In genomic region chr4:59339631-59340030, GRCh38 we compare ENCODE assay signal across 29 cellular contexts.
DNase-seq lines count a peak whose midpoint lies in the region; ATAC-seq and TF ChIP-seq lines count a peak whose summit lies in the region.
"Had no signal": no experiment of that assay in that cellular context is flagged by ENCODE, and none has a peak within 500 bp of the region (broad histone marks: within the 10 kb centered on the region; RNA-seq: fewer than 3 reads in every experiment).

No MANE protein-coding gene starts in this region.

- no peak overlapping the region for H3K4me3 Mint-ChIP-seq in endodermal cell
- H3K4me3 Mint-ChIP-seq in Caco-2 (ENCODE audit: unreplicated experiment) = no peak overlapping the region
- H3K4me3 Mint-ChIP-seq in activated T-cell treated with anti-CD3 and anti-CD28 coated beads, Interleukin-2, amount 50 U/mL, for 4 hours = no peak overlapping the region
- H3K4me3 Mint-ChIP-seq: activated naive CD8-positive, alpha-beta T cell treated with anti-CD3 and anti-CD28 coated beads, Interleukin-2, amount 10 ng/mL, durations not matched to agents 7 days and 5 days; activated T-cell treated with anti-CD3 and anti-CD28 coated beads, Interleukin-2, amount 50 U/mL, for 24 hours; B cell; CD8-positive, alpha-beta T cell; natural killer cell treated with Interleukin-12 subunit alpha and Interleukin-12 subunit beta and Interleukin-15 and Interleukin-18, amount 100 ng/mL, for 72 hours had no signal

- H3K36me3 ChIP-seq in SJCRH30 (no peaks in the 10 kb centered on the region), endodermal cell (ENCODE audit: control insufficient read depth, insufficient read depth, low read length) (no peaks in the 10 kb centered on the region), Caco-2 (ENCODE audit: control insufficient read depth, insufficient read depth, low read length) (no peaks in the 10 kb centered on the region)
- H3K36me3 ChIP-seq: ascending aorta, cardiac muscle cell, heart left ventricle, lower lobe of right lung, ovary had no signal

- DNase-seq in COLO829 (ENCODE audit: low spot score) = peak; percentile 23
- peak; percentile 25 to 66 for DNase-seq in SJCRH30
- DNase-seq in endodermal cell = peak; percentile 47
- DNase-seq in midbrain (lab: John Stamatoyannopoulos, UW) = peak; percentile 35
- no peak for DNase-seq in Caco-2
- DNase-seq in activated T-cell treated with anti-CD3 and anti-CD28 coated beads, Interleukin-2, amount 50 U/mL, for 4 hours = no peak
- DNase-seq: activated gamma-delta T cell treated with Interleukin-2 at 50 U/mL for 16 hours; activated naive CD8-positive, alpha-beta T cell treated with anti-CD3 and anti-CD28 coated beads, Interleukin-2, amount 10 ng/mL, durations not matched to agents 7 days and 5 days; activated T-cell treated with anti-CD3 and anti-CD28 coated beads, Interleukin-2, amount 50 U/mL, for 24 hours; CD8-positive, alpha-beta T cell; effector memory CD4-positive, alpha-beta T cell; heart left ventricle; kidney glomerular epithelial cell; lower lobe of right lung; NCI-H2107; OCI-M1; ovary; SK-N-SH; stimulated activated naive CD4-positive, alpha-beta T cell treated with Interleukin-2 at 50 U/mL for 16 hours had no signal

- no TSS peak for BruUV-seq in Caco-2 (replicated peaks; lab: Mats Ljungman, UMichigan)

- H3K27ac ChIP-seq in SJCRH30 = no peak overlapping the region
- no peak overlapping the region for H3K27ac ChIP-seq in endodermal cell (ENCODE audit: low read depth, low read length)
- H3K27ac ChIP-seq: A549, ascending aorta, cardiac muscle cell, heart left ventricle, lower lobe of right lung, ovary, RWPE1 had no signal

- H3K9me3 Mint-ChIP-seq in endodermal cell (no peaks in the 10 kb centered on the region), Caco-2 (ENCODE audit: unreplicated experiment) (no peaks in the 10 kb centered on the region)
- peaks cover 8% of the 10 kb centered on the region for H3K9me3 Mint-ChIP-seq in activated T-cell treated with anti-CD3 and anti-CD28 coated beads, Interleukin-2, amount 50 U/mL, for 4 hours
- H3K9me3 Mint-ChIP-seq: activated naive CD8-positive, alpha-beta T cell treated with anti-CD3 and anti-CD28 coated beads, Interleukin-2, amount 10 ng/mL, durations not matched to agents 7 days and 5 days had no signal

- POLR2A ChIA-PET in Caco-2 (lab: Charles Lee) = no interaction called here

- H3K27me3 ChIP-seq in SJCRH30 (no peaks in the 10 kb centered on the region), endodermal cell (ENCODE audit: control insufficient read depth, insufficient read depth, low read length, poor library complexity, severe bottlenecking) (no peaks in the 10 kb centered on the region), Caco-2 (replicated peaks; ENCODE audit: control insufficient read depth, insufficient read depth, low read length) (no peaks in the 10 kb centered on the region)
- H3K27me3 ChIP-seq: ascending aorta, cardiac muscle cell, heart left ventricle, ovary had no signal

- CTCF ChIA-PET in Caco-2 (lab: Charles Lee) = no interaction called here

- ATAC-seq in GM18861 (IDR thresholded peaks at IDR 0.05; ENCODE audit: unreplicated experiment) = no peak
- ATAC-seq in GM21515 (IDR thresholded peaks at IDR 0.05; ENCODE audit: unreplicated experiment) = no peak
- no peak for ATAC-seq in activated T-cell treated with anti-CD3 and anti-CD28 coated beads, Interleukin-2, amount 50 U/mL, for 4 hours
- ATAC-seq: A549; CD8-positive, alpha-beta T cell; heart left ventricle; lower lobe of right lung; natural killer cell treated with Interleukin-12 subunit alpha and Interleukin-12 subunit beta and Interleukin-15 and Interleukin-18, amount 100 ng/mL, for 72 hours had no signal

- H3K9ac ChIP-seq in endodermal cell (ENCODE audit: extremely low read depth, low read length, poor library complexity, severe bottlenecking) = no peak overlapping the region
- H3K9ac ChIP-seq: SK-N-SH had no signal

- intact Hi-C loops in Caco-2 (cut with micrococcal nuclease; ENCODE audit: unreplicated experiment) = no loop called here

- H3K4me1 Mint-ChIP-seq in endodermal cell (no peaks in the 10 kb centered on the region), Caco-2 (ENCODE audit: low read depth, unreplicated experiment) (no peaks in the 10 kb centered on the region)
- H3K4me1 Mint-ChIP-seq in activated T-cell treated with anti-CD3 and anti-CD28 coated beads, Interleukin-2, amount 50 U/mL, for 4 hours (ENCODE audit: low read depth) = no peaks in the 10 kb centered on the region
- H3K4me1 Mint-ChIP-seq: activated naive CD8-positive, alpha-beta T cell treated with anti-CD3 and anti-CD28 coated beads, Interleukin-2, amount 10 ng/mL, durations not matched to agents 7 days and 5 days; B cell; IgD-negative memory B cell had no signal

- H3K36me3 Mint-ChIP-seq in endodermal cell (ENCODE audit: low read depth) (no peaks in the 10 kb centered on the region), Caco-2 (ENCODE audit: insufficient read depth, unreplicated experiment) (no peaks in the 10 kb centered on the region)
- H3K36me3 Mint-ChIP-seq in activated T-cell treated with anti-CD3 and anti-CD28 coated beads, Interleukin-2, amount 50 U/mL, for 4 hours (ENCODE audit: insufficient read depth) = no peaks in the 10 kb centered on the region
- H3K36me3 Mint-ChIP-seq: activated naive CD8-positive, alpha-beta T cell treated with anti-CD3 and anti-CD28 coated beads, Interleukin-2, amount 10 ng/mL, durations not matched to agents 7 days and 5 days; CD8-positive, alpha-beta T cell; IgD-negative memory B cell; natural killer cell treated with Interleukin-12 subunit alpha and Interleukin-12 subunit beta and Interleukin-15 and Interleukin-18, amount 100 ng/mL, for 72 hours had no signal

- no peak overlapping the region for H3K4me3 ChIP-seq in SJCRH30
- no peak overlapping the region for H3K4me3 ChIP-seq in endodermal cell (ENCODE audit: low read length)
- H3K4me3 ChIP-seq in Caco-2 (ENCODE audit: low read depth, low read length) = no peak overlapping the region
- H3K4me3 ChIP-seq: A549, ascending aorta, cardiac muscle cell, heart left ventricle, lower lobe of right lung, ovary, smooth muscle cell had no signal

- TF ChIP-seq CTCF in endodermal cell (conservative IDR thresholded peaks at IDR 0.05) (no peak), Caco-2 (IDR thresholded peaks at IDR 0.05; ENCODE audit: insufficient read depth in 1 of 2, low read depth in 1 of 2, low read length in 1 of 2, severe bottlenecking in 1 of 2, unreplicated experiment in 1 of 2) (no peak)

- H3K27me3 Mint-ChIP-seq in endodermal cell (ENCODE audit: insufficient read depth) (no peaks in the 10 kb centered on the region), Caco-2 (ENCODE audit: insufficient read depth, unreplicated experiment) (peaks cover 2% of the 10 kb centered on the region)
- no peaks in the 10 kb centered on the region for H3K27me3 Mint-ChIP-seq in activated T-cell treated with anti-CD3 and anti-CD28 coated beads, Interleukin-2, amount 50 U/mL, for 4 hours (ENCODE audit: low read depth)
- H3K27me3 Mint-ChIP-seq: activated naive CD8-positive, alpha-beta T cell treated with anti-CD3 and anti-CD28 coated beads, Interleukin-2, amount 10 ng/mL, durations not matched to agents 7 days and 5 days; activated T-cell treated with anti-CD3 and anti-CD28 coated beads, Interleukin-2, amount 50 U/mL, for 24 hours; B cell; IgD-negative memory B cell; natural killer cell treated with Interleukin-12 subunit alpha and Interleukin-12 subunit beta and Interleukin-15 and Interleukin-18, amount 100 ng/mL, for 72 hours had no signal

- no peak overlapping the region for H3K27ac Mint-ChIP-seq in endodermal cell
- H3K27ac Mint-ChIP-seq in Caco-2 (ENCODE audit: unreplicated experiment) = no peak overlapping the region
- H3K27ac Mint-ChIP-seq: activated naive CD8-positive, alpha-beta T cell treated with anti-CD3 and anti-CD28 coated beads, Interleukin-2, amount 10 ng/mL, durations not matched to agents 7 days and 5 days; activated T-cell treated with anti-CD3 and anti-CD28 coated beads, Interleukin-2, amount 50 U/mL, for 24 hours; B cell; CD8-positive, alpha-beta T cell; IgD-negative memory B cell; natural killer cell treated with Interleukin-12 subunit alpha and Interleukin-12 subunit beta and Interleukin-15 and Interleukin-18, amount 100 ng/mL, for 72 hours had no signal

- H3K9me3 ChIP-seq in SJCRH30 (replicated peaks) = no peaks in the 10 kb centered on the region
- no peaks in the 10 kb centered on the region for H3K9me3 ChIP-seq in endodermal cell (ENCODE audit: control insufficient read depth, low read length)
- no peaks in the 10 kb centered on the region for H3K9me3 ChIP-seq in Caco-2
- H3K9me3 ChIP-seq: A549, ascending aorta, lower lobe of right lung, ovary, SK-N-SH had no signal

- H3K4me1 ChIP-seq in SJCRH30 (peaks cover 12% of the 10 kb centered on the region), endodermal cell (ENCODE audit: control insufficient read depth, insufficient read depth, low read length) (no peaks in the 10 kb centered on the region), Caco-2 (no peaks in the 10 kb centered on the region)
- H3K4me1 ChIP-seq: A549, ascending aorta, heart left ventricle, lower lobe of right lung had no signal

Comparison
In these comparisons a context has a peak if more than half of its experiments do, and no peak if none do; other contexts are left out.
1. DNase-seq: peak in COLO829 (single experiment), SJCRH30 (2 of 2), endodermal cell (single experiment) and midbrain (single experiment); none in Caco-2 (0 of 2) and activated T-cell treated with anti-CD3 and anti-CD28 coated beads, Interleukin-2, amount 50 U/mL, for 4 hours (single experiment).